In the genomic region with DNA sequence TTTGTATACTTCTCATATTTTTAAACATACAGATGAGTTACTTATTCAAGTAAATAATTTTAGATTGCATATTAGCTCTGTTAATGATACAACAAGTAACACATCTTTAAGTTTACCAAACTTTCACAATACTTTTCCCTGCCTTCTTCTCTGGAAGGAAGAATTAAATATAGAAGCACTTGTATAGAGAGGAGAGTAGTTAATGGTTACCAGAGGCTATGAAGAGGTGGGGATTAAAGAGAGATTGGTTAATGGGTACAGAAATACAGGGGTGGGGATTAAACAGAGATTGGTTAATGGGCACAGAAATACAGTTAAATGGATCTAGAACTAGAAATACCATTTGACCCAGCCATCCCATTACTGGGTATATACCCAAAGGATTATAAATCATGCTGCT, we compare ENCODE assay signal across 21 cellular contexts. TPM values are rescaled to one million over a fixed set of nuclear protein-coding genes. Genes with fewer than 3 reads are reported as not detected.
"Had no signal": no experiment of that assay in that cellular context is flagged by ENCODE, and none has a peak within 500 bp of the region (broad histone marks: within the 10 kb centered on the region; RNA-seq: fewer than 3 reads in every experiment).

No MANE protein-coding gene starts in this region.

- DNase-seq: KBM-7, MV-4-11, NCI-H1048, NCI-H1105, NCI-H1417, NCI-H1436 treated with DMSO at 0.1 percent for 48 hours, NCI-H1694, NCI-H187 treated with DMSO at 0.1 percent for 48 hours, NCI-H2081, NCI-H2171, NCI-H226, NCI-H446, NCI-H510A, NCI-H524 treated with DMSO at 0.1 percent for 48 hours, NCI-H774, Right ventricle myocardium superior, RPMI8226, SIG-M5 had no signal

RNA-seq across cellular contexts. Expression of gene UCN3, which starts 20.0 kb away (rescaled TPM):
- total RNA-seq: LHCN-M2, MCF 10A, Right ventricle myocardium superior, SJSA1 had no signal

RNA-seq across cellular contexts. Expression of gene TUBAL3, which starts 59.9 kb away (rescaled TPM):
- total RNA-seq: LHCN-M2, SJSA1 had no signal
